In the genomic region with DNA sequence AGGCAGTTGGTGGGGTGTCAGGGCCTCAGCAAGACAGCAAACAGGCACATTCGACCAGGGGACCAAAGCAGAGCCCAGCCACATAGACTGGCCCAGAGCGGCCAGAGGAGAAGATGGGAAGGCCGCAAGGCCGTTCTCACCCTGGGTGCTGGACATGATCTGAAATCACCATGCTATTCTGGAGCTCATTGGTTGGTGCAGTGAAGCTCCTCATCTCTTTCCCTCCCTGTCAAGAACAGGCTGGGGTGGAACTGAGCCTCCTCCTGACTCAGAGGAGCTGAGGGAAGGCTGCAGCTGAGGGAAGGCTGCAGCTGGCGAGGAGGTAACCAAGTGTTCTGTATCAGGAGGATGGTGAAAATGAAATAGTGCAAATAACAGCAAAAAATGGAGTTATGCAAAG, we compare ENCODE assay signal across 18 cellular contexts.
"Had no signal": no experiment of that assay in that cellular context is flagged by ENCODE, and none has a peak within 500 bp of the region (broad histone marks: within the 10 kb centered on the region; RNA-seq: fewer than 3 reads in every experiment).

No MANE protein-coding gene starts in this region.

- H3K4me1 ChIP-seq: breast epithelium, gastroesophageal sphincter, suprapubic skin had no signal

- H3K27ac Mint-ChIP-seq: activated B cell treated with CpG ODN at 0.5 μM for 24 hours; activated CD4-positive, alpha-beta memory T cell treated with anti-CD3 and anti-CD28 coated beads for 36 hours; activated naive CD8-positive, alpha-beta T cell treated with anti-CD3 and anti-CD28 coated beads, Interleukin-2, amount 50 U/mL, for 24 hours; activated T-helper 2 cell treated with anti-CD3 and anti-CD28 coated beads, Interferon-gamma antibody, Interleukin-2, Interleukin-4, amounts not matched to agents 10 μg/mL and 5 μg/mL and 100 μg/mL, durations not matched to agents 14 hours and 24 hours and 36 hours; T-helper 2 cell treated with Interferon-gamma antibody and Interleukin-4, amounts not matched to agents 5 μg/mL and 100 μg/mL, for 36 hours had no signal

- H3K4me3 ChIP-seq: breast epithelium, esophagus muscularis mucosa, gastroesophageal sphincter, lung, suprapubic skin had no signal

- H3K27ac ChIP-seq: breast epithelium, esophagus muscularis mucosa, gastroesophageal sphincter, suprapubic skin had no signal

- H3K4me3 Mint-ChIP-seq: activated B cell treated with CpG ODN at 0.5 μM for 24 hours; activated CD4-positive, alpha-beta memory T cell treated with anti-CD3 and anti-CD28 coated beads for 36 hours; activated naive CD8-positive, alpha-beta T cell treated with anti-CD3 and anti-CD28 coated beads, Interleukin-2, amount 50 U/mL, for 24 hours; T-helper 2 cell treated with Interferon-gamma antibody and Interleukin-4, amounts not matched to agents 5 μg/mL and 100 μg/mL, for 36 hours had no signal

- H3K9me3 ChIP-seq: breast epithelium, esophagus muscularis mucosa, gastroesophageal sphincter, suprapubic skin had no signal

- H3K4me1 Mint-ChIP-seq: activated B cell treated with CpG ODN at 0.5 μM for 24 hours had no signal

- DNase-seq: activated B cell treated with CpG ODN at 0.5 μM for 24 hours; activated CD4-positive, alpha-beta memory T cell treated with anti-CD3 and anti-CD28 coated beads for 36 hours; activated CD4-positive, alpha-beta T cell treated with anti-CD3 and anti-CD28 coated beads for 4 hours; activated naive CD4-positive, alpha-beta T cell treated with Interleukin-2 at 50 U/mL for 16 hours; activated naive CD8-positive, alpha-beta T cell treated with anti-CD3 and anti-CD28 coated beads, Interleukin-2, amount 50 U/mL, for 24 hours; dermis blood vessel endothelial cell; effector memory CD4-positive, alpha-beta T cell; left cardiac atrium; stimulated activated CD4-positive, alpha-beta T cell treated with anti-CD3 and anti-CD28 coated beads, Interleukin-2, amount 100 ng/mL, for 24 hours; stimulated activated naive CD8-positive, alpha-beta T cell treated with anti-CD3 and anti-CD28 coated beads, Interleukin-15, Interleukin-2, amounts not matched to agents 100 U/mL and 50 U/mL, for 24 hours; trophoblast cell had no signal

- H3K27me3 ChIP-seq: breast epithelium, esophagus muscularis mucosa, gastroesophageal sphincter, suprapubic skin had no signal

- H3K9me3 Mint-ChIP-seq: activated B cell treated with CpG ODN at 0.5 μM for 24 hours; activated CD4-positive, alpha-beta memory T cell treated with anti-CD3 and anti-CD28 coated beads for 36 hours; activated naive CD8-positive, alpha-beta T cell treated with anti-CD3 and anti-CD28 coated beads, Interleukin-2, amount 50 U/mL, for 24 hours; activated T-helper 2 cell treated with anti-CD3 and anti-CD28 coated beads, Interferon-gamma antibody, Interleukin-2, Interleukin-4, amounts not matched to agents 10 μg/mL and 5 μg/mL and 100 μg/mL, durations not matched to agents 14 hours and 24 hours and 36 hours had no signal

- H3K36me3 ChIP-seq: breast epithelium, esophagus muscularis mucosa, suprapubic skin had no signal

- H3K27me3 Mint-ChIP-seq: activated B cell treated with CpG ODN at 0.5 μM for 24 hours; activated CD4-positive, alpha-beta memory T cell treated with anti-CD3 and anti-CD28 coated beads for 36 hours; activated naive CD8-positive, alpha-beta T cell treated with anti-CD3 and anti-CD28 coated beads, Interleukin-2, amount 50 U/mL, for 24 hours had no signal

- ATAC-seq: activated naive CD8-positive, alpha-beta T cell treated with anti-CD3 and anti-CD28 coated beads, Interleukin-2, amount 50 U/mL, for 24 hours; gastroesophageal sphincter; stimulated activated naive CD8-positive, alpha-beta T cell treated with anti-CD3 and anti-CD28 coated beads, Interleukin-15, Interleukin-2, amounts not matched to agents 100 U/mL and 50 U/mL, for 24 hours had no signal
